In genomic region chr1:21510885-21511578, GRCh38 we compare ENCODE assay signal across 1 cellular context.
TF ChIP-seq lines count a peak whose summit lies in the region.

No MANE protein-coding gene starts in this region.

TF ChIP-seq in K562, 482 proteins besides CTCF, POLR2A, EP300 and RAD21:
- peak; percentile 53 for TF ChIP-seq ZFP36 (IDR thresholded peaks at IDR 0.05; ENCODE audit: low read depth, low read length, partially characterized antibody)
- TF ChIP-seq, protein P1, sequence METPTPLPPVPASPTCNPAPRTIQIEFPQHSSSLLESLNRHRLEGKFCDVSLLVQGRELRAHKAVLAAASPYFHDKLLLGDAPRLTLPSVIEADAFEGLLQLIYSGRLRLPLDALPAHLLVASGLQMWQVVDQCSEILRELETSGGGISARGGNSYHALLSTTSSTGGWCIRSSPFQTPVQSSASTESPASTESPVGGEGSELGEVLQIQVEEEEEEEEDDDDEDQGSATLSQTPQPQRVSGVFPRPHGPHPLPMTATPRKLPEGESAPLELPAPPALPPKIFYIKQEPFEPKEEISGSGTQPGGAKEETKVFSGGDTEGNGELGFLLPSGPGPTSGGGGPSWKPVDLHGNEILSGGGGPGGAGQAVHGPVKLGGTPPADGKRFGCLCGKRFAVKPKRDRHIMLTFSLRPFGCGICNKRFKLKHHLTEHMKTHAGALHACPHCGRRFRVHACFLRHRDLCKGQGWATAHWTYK (CRISPR knock-in tag; IDR thresholded peaks at IDR 0.05), result no peak
